Comparison of ENCODE assay signal across 1 cellular context in the genomic region with DNA sequence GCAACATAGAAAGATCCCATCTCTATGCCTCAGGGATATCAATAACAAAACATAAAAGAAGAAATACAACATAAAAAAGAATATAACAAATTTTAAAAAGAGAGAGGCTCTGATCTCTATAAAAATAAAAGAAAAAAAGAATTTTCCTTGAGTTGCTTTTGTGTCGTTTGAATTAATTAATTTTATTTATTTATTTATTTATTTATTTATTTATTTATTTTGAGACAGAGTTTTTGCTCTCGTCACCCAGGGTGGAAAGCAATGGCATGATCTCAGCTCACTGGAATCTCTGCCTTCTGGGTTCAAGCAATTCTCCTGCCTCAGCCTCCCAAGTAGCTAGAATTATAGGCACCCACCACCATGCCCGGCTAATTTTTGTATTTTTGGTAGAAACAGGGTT.
TF ChIP-seq lines count a peak whose summit lies in the region.

No MANE protein-coding gene starts in this region.

TF ChIP-seq in SK-N-SH, 30 proteins besides CTCF, POLR2A, EP300 and RAD21:
- TF ChIP-seq MXI1 (IDR thresholded peaks at IDR 0.05; ENCODE audit: low read depth, low read length) (no peak), RCOR1 (IDR thresholded peaks at IDR 0.05; ENCODE audit: low read length) (no peak), FOXM1 (IDR thresholded peaks at IDR 0.05; ENCODE audit: low read depth) (no peak), TAF1 (IDR thresholded peaks at IDR 0.05; ENCODE audit: borderline replicate concordance, low read depth, low read length) (no peak)
